Comparison of ENCODE assay signal across 22 cellular contexts in genomic region chr15:72496783-72497182, GRCh38. TPM values are rescaled to one million over a fixed set of nuclear protein-coding genes. Genes with fewer than 3 reads are reported as not detected.
DNase-seq lines count a peak whose midpoint lies in the region; ATAC-seq lines count a peak whose summit lies in the region.
"Had no signal": no experiment of that assay in that cellular context is flagged by ENCODE, and none has a peak within 500 bp of the region (broad histone marks: within the 10 kb centered on the region; RNA-seq: fewer than 3 reads in every experiment).

No MANE protein-coding gene starts in this region.

- H3K9me3 Mint-ChIP-seq in activated CD4-positive, alpha-beta T cell treated with anti-CD3 and anti-CD28 coated beads, Interleukin-2, amount 10 ng/mL, durations not matched to agents 24 days and 14 days = no peaks in the 10 kb centered on the region
- H3K9me3 Mint-ChIP-seq in activated CD4-positive, alpha-beta T cell treated with anti-CD3 and anti-CD28 coated beads, Interleukin-2, amount 10 ng/mL, durations not matched to agents 7 days and 5 days = no peaks in the 10 kb centered on the region
- no peaks in the 10 kb centered on the region for H3K9me3 Mint-ChIP-seq in immature natural killer cell
- H3K9me3 Mint-ChIP-seq: CD8-positive, alpha-beta memory T cell had no signal

- H3K4me1 Mint-ChIP-seq in activated CD4-positive, alpha-beta T cell treated with anti-CD3 and anti-CD28 coated beads, Interleukin-2, amount 10 ng/mL, durations not matched to agents 24 days and 14 days = peaks cover 14% of the 10 kb centered on the region
- peaks cover 4% of the 10 kb centered on the region for H3K4me1 Mint-ChIP-seq in activated CD4-positive, alpha-beta T cell treated with anti-CD3 and anti-CD28 coated beads, Interleukin-2, amount 10 ng/mL, durations not matched to agents 7 days and 5 days
- H3K4me1 Mint-ChIP-seq in immature natural killer cell = peaks cover 54 to 87% of the 10 kb centered on the region in 2 donors
- H3K4me1 Mint-ChIP-seq in T-helper 17 cell = peaks cover 47% of the 10 kb centered on the region

- no peaks in the 10 kb centered on the region for H3K27me3 Mint-ChIP-seq in activated CD4-positive, alpha-beta T cell treated with anti-CD3 and anti-CD28 coated beads, Interleukin-2, amount 10 ng/mL, durations not matched to agents 24 days and 14 days
- H3K27me3 Mint-ChIP-seq in activated CD4-positive, alpha-beta T cell treated with anti-CD3 and anti-CD28 coated beads, Interleukin-2, amount 10 ng/mL, durations not matched to agents 7 days and 5 days = no peaks in the 10 kb centered on the region
- H3K27me3 Mint-ChIP-seq in immature natural killer cell (ENCODE audit: low read depth in 3 of 3) (peaks cover 0 to 2% (median 2%) of the 10 kb centered on the region in 3 donors), T-helper 17 cell (no peaks in the 10 kb centered on the region)
- H3K27me3 Mint-ChIP-seq: B cell had no signal

- POLR2A ChIA-PET in activated CD4-positive, alpha-beta T cell treated with anti-CD3 and anti-CD28 coated beads, Interleukin-2, amount 10 ng/mL, durations not matched to agents 7 days and 5 days (lab: Charles Lee) = no interaction called here

- H3K4me3 Mint-ChIP-seq in activated CD4-positive, alpha-beta T cell treated with anti-CD3 and anti-CD28 coated beads, Interleukin-2, amount 10 ng/mL, durations not matched to agents 24 days and 14 days = no peak overlapping the region
- H3K4me3 Mint-ChIP-seq in activated CD4-positive, alpha-beta T cell treated with anti-CD3 and anti-CD28 coated beads, Interleukin-2, amount 10 ng/mL, durations not matched to agents 7 days and 5 days = no peak overlapping the region
- H3K4me3 Mint-ChIP-seq in immature natural killer cell (no peak overlapping the region), T-helper 17 cell (no peak overlapping the region)
- H3K4me3 Mint-ChIP-seq: B cell had no signal

- CTCF ChIA-PET in activated CD4-positive, alpha-beta T cell treated with anti-CD3 and anti-CD28 coated beads, Interleukin-2, amount 10 ng/mL, durations not matched to agents 7 days and 5 days (lab: Charles Lee) = no interaction called here

- H3K36me3 Mint-ChIP-seq in activated CD4-positive, alpha-beta T cell treated with anti-CD3 and anti-CD28 coated beads, Interleukin-2, amount 10 ng/mL, durations not matched to agents 24 days and 14 days (ENCODE audit: low read depth) = peaks cover 9% of the 10 kb centered on the region
- H3K36me3 Mint-ChIP-seq in activated CD4-positive, alpha-beta T cell treated with anti-CD3 and anti-CD28 coated beads, Interleukin-2, amount 10 ng/mL, durations not matched to agents 7 days and 5 days (ENCODE audit: low read depth) = peaks cover 4% of the 10 kb centered on the region
- H3K36me3 Mint-ChIP-seq in immature natural killer cell (peaks cover 0 to 3% (median 0%) of the 10 kb centered on the region in 3 donors), T-helper 17 cell (ENCODE audit: low read depth) (peaks cover 3% of the 10 kb centered on the region)

- no peak for ATAC-seq in T-helper 17 cell
- ATAC-seq: GM12878, HCT116 had no signal

- DNase-seq in activated CD4-positive, alpha-beta T cell treated with anti-CD3 and anti-CD28 coated beads, Interleukin-2, amount 10 ng/mL, durations not matched to agents 24 days and 14 days = peak; percentile 37
- DNase-seq in activated CD4-positive, alpha-beta T cell treated with anti-CD3 and anti-CD28 coated beads, Interleukin-2, amount 10 ng/mL, durations not matched to agents 7 days and 5 days = no peak
- peak; percentile 0 for DNase-seq in NCI-H69 (lab: John Stamatoyannopoulos, UW)
- no peak for DNase-seq in immature natural killer cell
- no peak for DNase-seq in T-helper 17 cell
- no peak for DNase-seq in ureter (ENCODE audit: low spot score)
- no peak for DNase-seq in activated gamma-delta T cell treated with Interleukin-2 at 50 U/mL for 16 hours
- DNase-seq: CD8-positive, alpha-beta memory T cell; DMS 273 treated with DMSO at 0.1 percent for 48 hours; DMS79; EL; GDM1; KBM-7; MG63; NCI-H1105 treated with DMSO at 0.1 percent for 48 hours; NCI-H2029; NCI-H446; NCI-H526 treated with DMSO at 0.1 percent for 48 hours; SHP77 had no signal

- no peaks in the 10 kb centered on the region for H3K9me3 ChIP-seq in T-helper 17 cell (ENCODE audit: control insufficient read depth, low read length, poor library complexity, severe bottlenecking)
- H3K9me3 ChIP-seq: MG63 had no signal

- intact Hi-C loops in activated CD4-positive, alpha-beta T cell treated with anti-CD3 and anti-CD28 coated beads, Interleukin-2, amount 10 ng/mL, durations not matched to agents 24 days and 14 days (cut with micrococcal nuclease) = no loop called here

- H3K27ac Mint-ChIP-seq in activated CD4-positive, alpha-beta T cell treated with anti-CD3 and anti-CD28 coated beads, Interleukin-2, amount 10 ng/mL, durations not matched to agents 24 days and 14 days = no peak overlapping the region
- no peak overlapping the region for H3K27ac Mint-ChIP-seq in activated CD4-positive, alpha-beta T cell treated with anti-CD3 and anti-CD28 coated beads, Interleukin-2, amount 10 ng/mL, durations not matched to agents 7 days and 5 days
- H3K27ac Mint-ChIP-seq in immature natural killer cell (peak overlapping the region in 4 of 6 donors; percentile 12 to 36 (median 24)), T-helper 17 cell (no peak overlapping the region)
- H3K27ac Mint-ChIP-seq: B cell had no signal

RNA-seq across cellular contexts. Expression of gene ARIH1, which starts 22.7 kb away (rescaled TPM):
- 140 and 141 TPM in 2 replicates for total RNA-seq in activated CD4-positive, alpha-beta T cell treated with anti-CD3 and anti-CD28 coated beads, Interleukin-2, amount 10 ng/mL, durations not matched to agents 24 days and 14 days
- 100 to 1,000 TPM; 127 to 137 TPM for total RNA-seq in activated CD4-positive, alpha-beta T cell treated with anti-CD3 and anti-CD28 coated beads, Interleukin-2, amount 10 ng/mL, durations not matched to agents 7 days and 5 days
- polyA plus RNA-seq in immature natural killer cell = 10 to 100 TPM in 1 of 3 donors, 1 to 10 TPM in 2; 5.8 to 24.3 (median 8.0) TPM
- 100 to 1,000 TPM; 202 to 238 TPM for total RNA-seq in T-helper 17 cell
- 163 TPM for total RNA-seq in ureter

Comparison
In these comparisons a context has a peak if more than half of its experiments do, and no peak if none do; other contexts are left out.
1. DNase-seq: peak in activated CD4-positive, alpha-beta T cell treated with anti-CD3 and anti-CD28 coated beads, Interleukin-2, amount 10 ng/mL, durations not matched to agents 24 days and 14 days (single experiment) and NCI-H69 (single experiment); none in activated CD4-positive, alpha-beta T cell treated with anti-CD3 and anti-CD28 coated beads, Interleukin-2, amount 10 ng/mL, durations not matched to agents 7 days and 5 days (single experiment), immature natural killer cell (0 of 3), T-helper 17 cell (0 of 3), ureter (single experiment) and activated gamma-delta T cell treated with Interleukin-2 at 50 U/mL for 16 hours (single experiment).
2. H3K27ac Mint-ChIP-seq: peak in immature natural killer cell (4 of 6); none in activated CD4-positive, alpha-beta T cell treated with anti-CD3 and anti-CD28 coated beads, Interleukin-2, amount 10 ng/mL, durations not matched to agents 24 days and 14 days (single experiment), activated CD4-positive, alpha-beta T cell treated with anti-CD3 and anti-CD28 coated beads, Interleukin-2, amount 10 ng/mL, durations not matched to agents 7 days and 5 days (single experiment) and T-helper 17 cell (single experiment).